Comparison of ENCODE assay signal across 13 cellular contexts in the genomic region with DNA sequence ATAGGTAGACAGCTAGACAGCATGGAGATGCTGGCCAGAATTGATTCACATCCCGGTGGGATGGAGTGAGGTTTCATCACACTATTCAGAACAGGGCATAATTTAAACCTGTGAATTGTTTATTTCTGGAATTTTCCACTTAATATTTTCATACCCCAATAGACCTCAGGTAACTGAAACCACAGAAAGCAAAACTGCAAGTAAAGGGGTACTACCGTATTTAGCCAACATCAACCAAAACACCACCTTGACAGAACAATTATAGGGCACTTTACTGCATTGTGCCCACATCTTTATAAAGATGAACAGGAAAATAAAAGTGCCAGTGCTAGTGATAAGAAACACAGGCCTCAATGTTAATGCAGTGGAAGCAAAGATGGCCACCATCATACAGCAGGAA. TPM values are rescaled to one million over a fixed set of nuclear protein-coding genes. Genes with fewer than 3 reads are reported as not detected.
DNase-seq lines count a peak whose midpoint lies in the region; ATAC-seq and TF ChIP-seq lines count a peak whose summit lies in the region.
"Had no signal": no experiment of that assay in that cellular context is flagged by ENCODE, and none has a peak within 500 bp of the region (broad histone marks: within the 10 kb centered on the region; RNA-seq: fewer than 3 reads in every experiment).

No MANE protein-coding gene starts in this region.

- H3K23me2 ChIP-seq in H9 (ENCODE audit: insufficient read length, low read depth, low read length, poor library complexity, severe bottlenecking): peaks cover under 1% of the 10 kb centered on the region

- H3K27ac Mint-ChIP-seq in CD4-positive, CD25-positive, alpha-beta regulatory T cell: peak overlapping the region; percentile 89 to 92 (median 90)
- H3K27ac Mint-ChIP-seq in H9 (peak overlapping the region in 2 of 3 experiments; percentile 45 to 94; a peak in 3 of 7 replicates), mesothelial cell of epicardium (peak overlapping the region; percentile 95)
- peak overlapping the region; percentile 90 for H3K27ac Mint-ChIP-seq in activated CD8-positive, alpha-beta T cell treated with anti-CD3 and anti-CD28 coated beads for 36 hours

- H3K4me2 ChIP-seq in H9 (ENCODE audit: insufficient read depth, insufficient read length, low read length): no peak overlapping the region

- H2BK12ac ChIP-seq in H9 (ENCODE audit: insufficient read length, low read depth, low read length): no peak overlapping the region

- H3K4ac ChIP-seq in H9 (ENCODE audit: low read depth, low read length): no peak overlapping the region

- TF ChIP-seq CTCF in H9 (conservative IDR thresholded peaks at IDR 0.05): no peak
- no peak for TF ChIP-seq CTCF in activated CD8-positive, alpha-beta T cell treated with anti-CD3 and anti-CD28 coated beads for 36 hours (IDR thresholded peaks at IDR 0.05)
- TF ChIP-seq CTCF in mesothelial cell of epicardium (IDR thresholded peaks at IDR 0.05; ENCODE audit: unreplicated experiment): no peak

- H4K20me1 ChIP-seq in H9 (ENCODE audit: control insufficient read depth, insufficient read depth, insufficient read length): no peaks in the 10 kb centered on the region

- WGBS in H9 (ENCODE audit: extremely low coverage, insufficient read length, low lambda C conversion rate): no CpG with 5 or more reads among the region's 2 CpGs

- no peak overlapping the region for H3T11ph ChIP-seq in H9 (ENCODE audit: low read length)

- peaks cover 3% of the 10 kb centered on the region for H3K79me1 ChIP-seq in H9 (ENCODE audit: insufficient read depth, low read depth, low read length, poor library complexity, severe bottlenecking)

- no peak overlapping the region for H3K56ac ChIP-seq in H9 (ENCODE audit: insufficient read length, low read depth, low read length)

- peaks cover 44% of the 10 kb centered on the region for H3K79me2 ChIP-seq in H9 (ENCODE audit: insufficient read depth, low read length)

- no peak overlapping the region for H2BK15ac ChIP-seq in H9 (ENCODE audit: low read depth, low read length)

- H3K27ac ChIP-seq in CD4-positive, CD25-positive, alpha-beta regulatory T cell (ENCODE audit: insufficient read depth, low read length, poor library complexity, severe bottlenecking): peak overlapping the region; percentile 59
- H3K27ac ChIP-seq in H9 (ENCODE audit: insufficient read length, low read depth, low read length): no peak overlapping the region

- peaks cover 33 to 85% (median 70%) of the 10 kb centered on the region in 4 donors for H3K4me1 Mint-ChIP-seq in CD4-positive, CD25-positive, alpha-beta regulatory T cell
- H3K4me1 Mint-ChIP-seq in H9: peaks cover 66 to 67% of the 10 kb centered on the region in 2 experiments
- H3K4me1 Mint-ChIP-seq in activated CD8-positive, alpha-beta T cell treated with anti-CD3 and anti-CD28 coated beads for 36 hours (ENCODE audit: low read depth): peaks cover 73% of the 10 kb centered on the region
- H3K4me1 Mint-ChIP-seq in mesothelial cell of epicardium: peaks cover 63% of the 10 kb centered on the region

- H4K5ac ChIP-seq in H9 (ENCODE audit: insufficient read length, low read depth, low read length): no peak overlapping the region

- no peak overlapping the region for H3K14ac ChIP-seq in H9 (ENCODE audit: insufficient read depth, low read length)

- CTCF ChIA-PET in activated CD8-positive, alpha-beta T cell treated with anti-CD3 and anti-CD28 coated beads for 36 hours (lab: Charles Lee): interaction anchor here (2.0 kb wide), 1 partner anchor 156 kb away, joined by 6 read pairs; no protein-coding TSS in a partner anchor

- H3K18ac ChIP-seq in H9 (ENCODE audit: insufficient read length, low read depth, low read length): no peak overlapping the region

- H2BK120ac ChIP-seq in H9 (ENCODE audit: low read depth, low read length, poor library complexity, severe bottlenecking): no peak overlapping the region

- no peaks in the 10 kb centered on the region for H3K27me3 Mint-ChIP-seq in CD4-positive, CD25-positive, alpha-beta regulatory T cell
- H3K27me3 Mint-ChIP-seq in H9 (ENCODE audit: low read depth): no peaks in the 10 kb centered on the region
- H3K27me3 Mint-ChIP-seq in activated CD8-positive, alpha-beta T cell treated with anti-CD3 and anti-CD28 coated beads for 36 hours: no peaks in the 10 kb centered on the region
- H3K27me3 Mint-ChIP-seq in mesothelial cell of epicardium (ENCODE audit: low read depth): no peaks in the 10 kb centered on the region

- H3K9ac ChIP-seq in H9 (ENCODE audit: extremely low read depth, insufficient read length, low read length): no peak overlapping the region

- intact Hi-C loops in activated CD8-positive, alpha-beta T cell treated with anti-CD3 and anti-CD28 coated beads for 36 hours (cut with micrococcal nuclease): loop anchor here (5.0 kb wide), 1 partner anchor 121 kb away; no protein-coding TSS in a partner anchor

- H3K4me3 ChIP-seq in CD4-positive, CD25-positive, alpha-beta regulatory T cell (ENCODE audit: low read depth, low read length): peak overlapping the region; percentile 69
- H3K4me3 ChIP-seq: breast epithelium had no signal

- H3K36me3 ChIP-seq in CD4-positive, CD25-positive, alpha-beta regulatory T cell (ENCODE audit: control insufficient read depth, insufficient read depth, low read length): no peaks in the 10 kb centered on the region
- H3K36me3 ChIP-seq: breast epithelium had no signal

- H3K4me1 ChIP-seq in CD4-positive, CD25-positive, alpha-beta regulatory T cell (ENCODE audit: control insufficient read depth, insufficient read depth, low read length, poor library complexity, severe bottlenecking): peaks cover 60% of the 10 kb centered on the region
- H3K4me1 ChIP-seq in H9 (ENCODE audit: insufficient read depth, low read length): peaks cover 17% of the 10 kb centered on the region; the same call in 1 of the 2 replicates

- no peak overlapping the region for H3K23ac ChIP-seq in H9 (ENCODE audit: insufficient read length, low read depth, low read length)

- H3K36me3 Mint-ChIP-seq in CD4-positive, CD25-positive, alpha-beta regulatory T cell: peaks cover 20% of the 10 kb centered on the region
- peaks cover 11 to 12% (median 12%) of the 10 kb centered on the region in 3 experiments for H3K36me3 Mint-ChIP-seq in H9 (ENCODE audit: insufficient read depth in 1 of 3, low read depth in 3 of 3)
- peaks cover 36% of the 10 kb centered on the region for H3K36me3 Mint-ChIP-seq in activated CD8-positive, alpha-beta T cell treated with anti-CD3 and anti-CD28 coated beads for 36 hours (ENCODE audit: low read depth)
- peaks cover 5% of the 10 kb centered on the region for H3K36me3 Mint-ChIP-seq in mesothelial cell of epicardium

- peak overlapping the region; percentile 60 to 89 (median 76) for H3K4me3 Mint-ChIP-seq in CD4-positive, CD25-positive, alpha-beta regulatory T cell
- H3K4me3 Mint-ChIP-seq in H9 (no peak overlapping the region; a peak in 1 of 5 replicates), mesothelial cell of epicardium (no peak overlapping the region)
- H3K4me3 Mint-ChIP-seq in activated CD8-positive, alpha-beta T cell treated with anti-CD3 and anti-CD28 coated beads for 36 hours: peak overlapping the region; percentile 25
- H3K4me3 Mint-ChIP-seq: CD14-positive monocyte had no signal

- no peak overlapping the region for H2AFZ ChIP-seq in H9 (ENCODE audit: low read length)

- no peak overlapping the region for H4K8ac ChIP-seq in H9 (replicated peaks; ENCODE audit: insufficient read length, low read depth, low read length)

- no peak overlapping the region for H2BK20ac ChIP-seq in H9 (ENCODE audit: low read depth, low read length, poor library complexity, severe bottlenecking)

- POLR2A ChIA-PET in activated CD8-positive, alpha-beta T cell treated with anti-CD3 and anti-CD28 coated beads for 36 hours (lab: Charles Lee): interaction anchor here (2.8 kb wide), 1 partner anchor 55 kb away, joined by 10 read pairs; no protein-coding TSS in a partner anchor

- peak in 1 of 3 donors; percentile 30 for DNase-seq in CD4-positive, CD25-positive, alpha-beta regulatory T cell
- DNase-seq in H9 (no peak), mesothelial cell of epicardium (ENCODE audit: low spot score in 2 of 2, unreplicated experiment in 2 of 2) (no peak), SW 1271 (lab: John Stamatoyannopoulos, UW) (no peak), NCI-H2171 (lab: John Stamatoyannopoulos, UW) (no peak), NCI-H2196 treated with DMSO at 0.1 percent for 48 hours (lab: John Stamatoyannopoulos, UW; ENCODE audit: unreplicated experiment) (no peak), NCI-H2227 (lab: John Stamatoyannopoulos, UW; ENCODE audit: unreplicated experiment) (no peak)
- no peak for DNase-seq in activated CD8-positive, alpha-beta T cell treated with anti-CD3 and anti-CD28 coated beads for 36 hours
- DNase-seq: activated CD8-positive, alpha-beta memory T cell treated with anti-CD3 and anti-CD28 coated beads for 24 hours; erythroblast; NCI-H524 treated with DMSO at 0.1 percent for 48 hours had no signal

- ATAC-seq in CD4-positive, CD25-positive, alpha-beta regulatory T cell (ENCODE audit: low read depth in 2 of 2): no peak
- peak; percentile 29 for ATAC-seq in activated CD8-positive, alpha-beta T cell treated with anti-CD3 and anti-CD28 coated beads for 36 hours

- no peaks in the 10 kb centered on the region for H3K27me3 ChIP-seq in CD4-positive, CD25-positive, alpha-beta regulatory T cell (ENCODE audit: control insufficient read depth, insufficient read depth, low read length)
- no peaks in the 10 kb centered on the region for H3K27me3 ChIP-seq in H9 (ENCODE audit: insufficient read depth, low read length)
- H3K27me3 ChIP-seq: breast epithelium had no signal

- H2BK5ac ChIP-seq in H9 (ENCODE audit: insufficient read length, low read length): no peak overlapping the region

- no peak overlapping the region for H4K91ac ChIP-seq in H9 (ENCODE audit: insufficient read length, low read depth, low read length)

- peaks cover 0 to 2% (median 0%) of the 10 kb centered on the region in 7 donors for H3K9me3 Mint-ChIP-seq in CD4-positive, CD25-positive, alpha-beta regulatory T cell
- H3K9me3 Mint-ChIP-seq in H9 (peaks cover 4 to 7% of the 10 kb centered on the region in 2 experiments), mesothelial cell of epicardium (peaks cover 3% of the 10 kb centered on the region)
- H3K9me3 Mint-ChIP-seq in activated CD8-positive, alpha-beta T cell treated with anti-CD3 and anti-CD28 coated beads for 36 hours: peaks cover 4% of the 10 kb centered on the region

- peaks cover 0 to under 1% of the 10 kb centered on the region in 2 experiments for H3K9me3 ChIP-seq in CD4-positive, CD25-positive, alpha-beta regulatory T cell (ENCODE audit: control insufficient read depth in 2 of 2, low read length in 2 of 2)
- H3K9me3 ChIP-seq in H9 (ENCODE audit: control insufficient read depth, low read depth, low read length): no peaks in the 10 kb centered on the region
- H3K9me3 ChIP-seq: breast epithelium had no signal

- no peak overlapping the region for H2AK5ac ChIP-seq in H9 (ENCODE audit: insufficient read length, low read length)

RNA-seq across cellular contexts. Expression of a gene that starts 7.5 kb away (rescaled TPM):
- 80.3 TPM for total RNA-seq in CD4-positive, CD25-positive, alpha-beta regulatory T cell
- 10 to 100 TPM; 12.7 to 21.5 (median 14.9) TPM for polyA plus RNA-seq in CD4-positive, CD25-positive, alpha-beta regulatory T cell
- total RNA-seq in H9 (2021) (52.3 and 54.7 TPM in 2 replicates), mesothelial cell of epicardium (87.6 to 91.0 TPM (median 89.5 TPM) in 3 replicates)
- 10 to 100 TPM; 32.4 to 33.1 TPM for total RNA-seq in activated CD8-positive, alpha-beta T cell treated with anti-CD3 and anti-CD28 coated beads for 36 hours

Comparison
In these comparisons a context has a peak if more than half of its experiments do, and no peak if none do; other contexts are left out.
1. H3K4me3 Mint-ChIP-seq: peak in CD4-positive, CD25-positive, alpha-beta regulatory T cell (4 of 4) and activated CD8-positive, alpha-beta T cell treated with anti-CD3 and anti-CD28 coated beads for 36 hours (single experiment); none in H9 (0 of 2) and mesothelial cell of epicardium (single experiment).
2. Peak in every context shown above with its lines, with median percentiles within 50 percentile points of each other: H3K27ac Mint-ChIP-seq.